ENCODE assay signal across 18 cellular contexts in genomic region chr13:21219044-21219381, GRCh38. TPM values are rescaled to one million over a fixed set of nuclear protein-coding genes. Genes with fewer than 3 reads are reported as not detected.
DNase-seq lines count a peak whose midpoint lies in the region; ATAC-seq and TF ChIP-seq lines count a peak whose summit lies in the region.
"Had no signal": no experiment of that assay in that cellular context is flagged by ENCODE, and none has a peak within 500 bp of the region (broad histone marks: within the 10 kb centered on the region; RNA-seq: fewer than 3 reads in every experiment).

No MANE protein-coding gene starts in this region.

- no peaks in the 10 kb centered on the region for H3K27me3 ChIP-seq in upper lobe of left lung
- H3K27me3 ChIP-seq: body of pancreas, ovary, SJSA1, spleen, thyroid gland had no signal

- TF ChIP-seq POLR2A in upper lobe of left lung (IDR thresholded peaks at IDR 0.05) = no peak

- no peak overlapping the region for H3K4me3 ChIP-seq in upper lobe of left lung
- H3K4me3 ChIP-seq: body of pancreas, GM23248, ovary, SJSA1, spleen, thyroid gland had no signal

- peak; percentile 45 for ATAC-seq in GM18873 (IDR thresholded peaks at IDR 0.05; ENCODE audit: low FRiP score, unreplicated experiment)
- peak; percentile 43 for ATAC-seq in GM19467 (IDR thresholded peaks at IDR 0.05; ENCODE audit: unreplicated experiment)
- ATAC-seq in HG03196 (IDR thresholded peaks at IDR 0.05; ENCODE audit: unreplicated experiment) = peak; percentile 55
- ATAC-seq in central memory CD8-positive, alpha-beta T cell (replicated peaks; ENCODE audit: extremely low read depth, poor library complexity, severe bottlenecking) = no peak
- ATAC-seq in upper lobe of left lung (ENCODE audit: low FRiP score in 2 of 2) = no peak
- ATAC-seq: body of pancreas had no signal

- DNase-seq in central memory CD8-positive, alpha-beta T cell (ENCODE audit: low spot score in 2 of 2) = no peak
- no peak for DNase-seq in NCI-H1048 (lab: John Stamatoyannopoulos, UW)
- no peak for DNase-seq in upper lobe of left lung
- DNase-seq in RPMI8226 = no peak
- DNase-seq: body of pancreas, foreskin fibroblast, GM23248, NCI-H1694 treated with DMSO at 0.1 percent for 48 hours, NCI-H526 treated with DMSO at 0.1 percent for 48 hours, ovary, spleen, thyroid gland had no signal

- H3K9me3 Mint-ChIP-seq in central memory CD8-positive, alpha-beta T cell = no peaks in the 10 kb centered on the region

- H3K27me3 Mint-ChIP-seq in central memory CD8-positive, alpha-beta T cell = peaks cover 30% of the 10 kb centered on the region

- H3K36me3 ChIP-seq in upper lobe of left lung = no peaks in the 10 kb centered on the region
- H3K36me3 ChIP-seq: ovary, SJSA1, spleen, thyroid gland had no signal

- H3K36me3 Mint-ChIP-seq in central memory CD8-positive, alpha-beta T cell (ENCODE audit: insufficient read depth) = no peaks in the 10 kb centered on the region

- 54 to 66% methylated on average over 3 of the region's 3 CpGs for WGBS in upper lobe of left lung, 2 donors

- TF ChIP-seq EP300 in upper lobe of left lung (IDR thresholded peaks at IDR 0.05) = no peak

- TF ChIP-seq CTCF in upper lobe of left lung (IDR thresholded peaks at IDR 0.05) = no peak

- peaks cover 0 to 11% (median 4%) of the 10 kb centered on the region in 4 donors for H3K9me3 ChIP-seq in upper lobe of left lung
- H3K9me3 ChIP-seq: body of pancreas, ovary, SJSA1, thyroid gland had no signal

- H3K4me3 Mint-ChIP-seq in central memory CD8-positive, alpha-beta T cell = peak overlapping the region; percentile 12
- H3K4me3 Mint-ChIP-seq: memory B cell had no signal

- peak overlapping the region; percentile 92 for H3K27ac Mint-ChIP-seq in central memory CD8-positive, alpha-beta T cell (ENCODE audit: low read depth)
- H3K27ac Mint-ChIP-seq: memory B cell had no signal

- H3K4me1 Mint-ChIP-seq in central memory CD8-positive, alpha-beta T cell = peaks cover 15% of the 10 kb centered on the region

- H3K27ac ChIP-seq in upper lobe of left lung = no peak overlapping the region
- H3K27ac ChIP-seq: body of pancreas, GM23248, ovary, SJSA1, spleen, thyroid gland, VCaP had no signal

- H3K4me1 ChIP-seq in upper lobe of left lung = no peaks in the 10 kb centered on the region
- H3K4me1 ChIP-seq: body of pancreas, SJSA1 had no signal

RNA-seq across cellular contexts. Expression of gene MRPL57, which starts 42.6 kb away (rescaled TPM):
- 10 to 100 TPM; 17.8 to 36.3 (median 23.9) TPM for total RNA-seq in upper lobe of left lung

RNA-seq across cellular contexts. Expression of gene SKA3, which starts 42.7 kb away (rescaled TPM):
- 1 to 10 TPM in 5 of 6 donors, not detected in 1; 1.0 to 3.0 (median 1.4) TPM for total RNA-seq in upper lobe of left lung

Comparison
In these comparisons a context has a peak if more than half of its experiments do, and no peak if none do; other contexts are left out.
1. ATAC-seq: peak in GM18873 (single experiment), GM19467 (single experiment) and HG03196 (single experiment); none in central memory CD8-positive, alpha-beta T cell (single experiment) and upper lobe of left lung (0 of 2).